Comparison of ENCODE assay signal across 8 cellular contexts in genomic region chr19:11382898-11383705, GRCh38. TPM values are rescaled to one million over a fixed set of nuclear protein-coding genes. Genes with fewer than 3 reads are reported as not detected.
DNase-seq lines count a peak whose midpoint lies in the region; ATAC-seq and TF ChIP-seq lines count a peak whose summit lies in the region.

No MANE protein-coding gene starts in this region.

- peaks cover 3% of the 10 kb centered on the region; the same call in 1 of the 3 replicates for H3K9me3 Mint-ChIP-seq in GM23338
- no peaks in the 10 kb centered on the region for H3K9me3 Mint-ChIP-seq in activated naive CD8-positive, alpha-beta T cell (ENCODE audit: low read depth)

- H3K36me3 Mint-ChIP-seq in GM23338 (ENCODE audit: low read depth): no peaks in the 10 kb centered on the region
- H3K36me3 Mint-ChIP-seq in activated naive CD8-positive, alpha-beta T cell: no peaks in the 10 kb centered on the region

- ATAC-seq in GM23338 (peak; percentile 10), GM19395 (IDR thresholded peaks at IDR 0.05; ENCODE audit: unreplicated experiment) (no peak), HG03460 (IDR thresholded peaks at IDR 0.05; ENCODE audit: unreplicated experiment) (no peak)

- peaks cover 16% of the 10 kb centered on the region for H3F3A ChIP-seq in GM23338 (replicated peaks; ENCODE audit: low read depth)

- H3K4me1 ChIP-seq in GM23338 (ENCODE audit: insufficient read depth) (0 out of 2 replicates have a peak, but pooled peaks cover 3% of the 10 kb centered on the region), OCI-LY7 (ENCODE audit: insufficient read depth, low read length, poor library complexity, severe bottlenecking) (peaks cover 54% of the 10 kb centered on the region), hepatocyte (ENCODE audit: insufficient read depth) (peaks cover 11% of the 10 kb centered on the region)

- intact Hi-C loops in OCI-LY7 (cut with micrococcal nuclease; ENCODE audit: unreplicated experiment): no loop called here

- H3K27me3 ChIP-seq in GM23338 (ENCODE audit: insufficient read depth): no peaks in the 10 kb centered on the region
- H3K27me3 ChIP-seq in hepatocyte: no peaks in the 10 kb centered on the region

- 1% methylated on average over 54 of the region's 65 CpGs for WGBS in hepatocyte (ENCODE audit: low lambda C conversion rate, missing lambda C conversion rate)

- H4K20me1 ChIP-seq in GM23338 (replicated peaks; ENCODE audit: insufficient read depth) (no peaks in the 10 kb centered on the region), OCI-LY7 (ENCODE audit: insufficient read depth, low read length) (no peaks in the 10 kb centered on the region), hepatocyte (ENCODE audit: insufficient read depth, poor library complexity, severe bottlenecking) (no peaks in the 10 kb centered on the region)

- H3K4me1 Mint-ChIP-seq in GM23338: peaks cover 17% of the 10 kb centered on the region
- H3K4me1 Mint-ChIP-seq in activated naive CD8-positive, alpha-beta T cell (ENCODE audit: low read depth): peaks cover 35% of the 10 kb centered on the region

- H3K27ac ChIP-seq in GM23338 (ENCODE audit: low read depth) (no peak overlapping the region), OCI-LY7 (ENCODE audit: low read depth, low read length, poor library complexity, severe bottlenecking) (no peak overlapping the region), hepatocyte (peak overlapping the region; percentile 70), skin epidermis (peak overlapping the region in 1 of 21 experiments; percentile 39)

- peaks cover 12% of the 10 kb centered on the region for H3K27me3 Mint-ChIP-seq in GM23338 (ENCODE audit: insufficient read depth, low read depth, poor library complexity)
- peaks cover 9% of the 10 kb centered on the region for H3K27me3 Mint-ChIP-seq in activated naive CD8-positive, alpha-beta T cell

- DNase-seq in AG08396 (ENCODE audit: low spot score): peak; percentile 68
- peak; percentile 85 for DNase-seq in GM23338 (ENCODE audit: low spot score)
- peak; percentile 46 for DNase-seq in OCI-LY7 (ENCODE audit: low spot score)
- peak; percentile 81 for DNase-seq in hepatocyte (ENCODE audit: low spot score)

- H3K9me3 ChIP-seq in OCI-LY7 (ENCODE audit: low read length) (no peaks in the 10 kb centered on the region), hepatocyte (ENCODE audit: low read depth) (no peaks in the 10 kb centered on the region)

- peak overlapping the region; percentile 58 for H3K4me3 ChIP-seq in GM23338
- peak overlapping the region; percentile 47 for H3K4me3 ChIP-seq in OCI-LY7 (ENCODE audit: low read depth, low read length, poor library complexity, severe bottlenecking)
- H3K4me3 ChIP-seq in hepatocyte: peak overlapping the region; percentile 44
- H3K4me3 ChIP-seq in skin epidermis: peak overlapping the region; percentile 1 to 31 (median 17)

- CTCF ChIA-PET in OCI-LY7 (lab: Charles Lee; ENCODE audit: unreplicated experiment): no interaction called here

- peak overlapping the region; percentile 81 for H2AFZ ChIP-seq in GM23338
- H2AFZ ChIP-seq in OCI-LY7 (ENCODE audit: low read length): peak overlapping the region; percentile 43; the same call in 1 of the 2 replicates
- H2AFZ ChIP-seq in hepatocyte: peak overlapping the region; percentile 4

- POLR2A ChIA-PET in OCI-LY7 (lab: Charles Lee): interaction anchor here (0.6 to 2.2 kb wide), 2 partner anchors 40 to 100 kb away, joined by 3 to 7 read pairs; no protein-coding TSS in a partner anchor

- H3K9me2 ChIP-seq in GM23338 (ENCODE audit: insufficient read depth) (no peaks in the 10 kb centered on the region), OCI-LY7 (ENCODE audit: insufficient read depth, low read length) (no peaks in the 10 kb centered on the region), hepatocyte (replicated peaks; ENCODE audit: insufficient read depth) (no peaks in the 10 kb centered on the region)

- BruUV-seq in OCI-LY7 (replicated peaks; lab: Mats Ljungman, UMichigan): no TSS peak

- H3K27ac Mint-ChIP-seq in GM23338: 0 out of 2 replicates have a peak overlapping the region, but pooled peaks have one; percentile 48
- H3K27ac Mint-ChIP-seq in activated naive CD8-positive, alpha-beta T cell: no peak overlapping the region

- H3K36me3 ChIP-seq in GM23338 (ENCODE audit: insufficient read depth) (no peaks in the 10 kb centered on the region), OCI-LY7 (ENCODE audit: insufficient read depth, low read length) (peaks cover 4% of the 10 kb centered on the region; the same call in 1 of the 2 replicates), hepatocyte (replicated peaks; ENCODE audit: insufficient read depth, low read depth) (no peaks in the 10 kb centered on the region)

- H3K4me2 ChIP-seq in GM23338 (peak overlapping the region; percentile 92), OCI-LY7 (ENCODE audit: low read length) (peak overlapping the region; percentile 69), hepatocyte (peak overlapping the region; percentile 82)

- H3K79me2 ChIP-seq in GM23338 (replicated peaks; ENCODE audit: insufficient read depth) (no peaks in the 10 kb centered on the region), OCI-LY7 (ENCODE audit: insufficient read depth, low read depth, low read length) (peaks cover 9% of the 10 kb centered on the region; the same call in 1 of the 2 replicates), hepatocyte (peaks cover 4% of the 10 kb centered on the region)

- TF ChIP-seq CTCF in GM23338 (conservative IDR thresholded peaks at IDR 0.05; ENCODE audit: low read depth in 2 of 2) (peak; percentile 81 to 91), OCI-LY7 (conservative IDR thresholded peaks at IDR 0.05; ENCODE audit: low read length) (peak; percentile 69), hepatocyte (IDR thresholded peaks at IDR 0.05; ENCODE audit: poor library complexity) (peak; percentile 71)

- peak overlapping the region; percentile 94 for H3K4me3 Mint-ChIP-seq in GM23338
- H3K4me3 Mint-ChIP-seq in activated naive CD8-positive, alpha-beta T cell: peak overlapping the region; percentile 66

TF ChIP-seq in GM23338, 12 proteins besides CTCF, POLR2A, EP300 and RAD21 (continues in another document):
- peak; percentile 75 for TF ChIP-seq CREB1 (CRISPR knock-in tag; IDR thresholded peaks at IDR 0.05; ENCODE audit: low read depth)
- no peak for TF ChIP-seq POLR2AphosphoS5 (IDR thresholded peaks at IDR 0.05; ENCODE audit: low read depth)
- no peak for TF ChIP-seq REST (IDR thresholded peaks at IDR 0.05; ENCODE audit: unreplicated experiment)
- no peak for TF ChIP-seq STAT1 (IDR thresholded peaks at IDR 0.05; ENCODE audit: unreplicated experiment)
- 0 out of 2 replicates have a peak, but pooled peaks have one; percentile 70 for TF ChIP-seq ZNF114 (CRISPR knock-in tag; IDR thresholded peaks at IDR 0.05)
- TF ChIP-seq EZH2phosphoT487 (IDR thresholded peaks at IDR 0.05; ENCODE audit: unreplicated experiment): no peak

RNA-seq across cellular contexts. Expression of gene EPOR, which starts 1.0 kb away (rescaled TPM):
- total RNA-seq in GM23338 (2014; rRNA removed; shearing (Covaris generic)): 6.8 and 12.0 TPM in 2 replicates
- 9.1 and 9.2 TPM in 2 replicates for polyA plus RNA-seq in GM23338 (2016; fragmentation: Nextera tagmentation; extraction: Ambion mirVana)
- 9.9 and 19.6 TPM in 2 replicates for total RNA-seq in OCI-LY7 (2014; rRNA removed; shearing (Covaris generic))
- 11.3 and 15.7 TPM in 2 replicates for total RNA-seq in OCI-LY7 (2022)
- 16.6 and 20.9 TPM in 2 replicates for total RNA-seq in hepatocyte
- polyA plus RNA-seq in hepatocyte: 34.2 and 46.8 TPM in 2 replicates

RNA-seq across cellular contexts. Expression of gene SWSAP1, which starts 8.6 kb away (rescaled TPM):
- total RNA-seq in GM23338 (2014; rRNA removed; shearing (Covaris generic)): 2.1 and 4.1 TPM in 2 replicates
- polyA plus RNA-seq in GM23338 (2016; fragmentation: Nextera tagmentation; extraction: Ambion mirVana) (6.1 and 6.6 TPM in 2 replicates), hepatocyte (4.0 and 4.9 TPM in 2 replicates)
- 5.6 and 6.6 TPM in 2 replicates for total RNA-seq in OCI-LY7 (2014; rRNA removed; shearing (Covaris generic))
- total RNA-seq in OCI-LY7 (2022) (5.6 and 6.8 TPM in 2 replicates), hepatocyte (2.2 and 3.1 TPM in 2 replicates)

RNA-seq across cellular contexts. Expression of gene PLPPR2, which starts 27.9 kb away (rescaled TPM):
- 5.7 and 12.0 TPM in 2 replicates for total RNA-seq in GM23338 (2014; rRNA removed; shearing (Covaris generic))
- 5.0 and 9.0 TPM in 2 replicates for polyA plus RNA-seq in GM23338 (2016; fragmentation: Nextera tagmentation; extraction: Ambion mirVana)
- total RNA-seq in OCI-LY7 (2014; rRNA removed; shearing (Covaris generic)): 0.54 and 0.88 TPM in 2 replicates
- total RNA-seq in OCI-LY7 (2022): 2.7 and 3.6 TPM in 2 replicates
- 10.9 and 25.9 TPM in 2 replicates for total RNA-seq in hepatocyte
- polyA plus RNA-seq in hepatocyte: 41.7 and 47.0 TPM in 2 replicates

RNA-seq across cellular contexts. Expression of gene RGL3, which starts 36.0 kb away (rescaled TPM):
- total RNA-seq in GM23338 (2014; rRNA removed; shearing (Covaris generic)): 46.8 and 49.4 TPM in 2 replicates
- polyA plus RNA-seq in GM23338 (2016; fragmentation: Nextera tagmentation; extraction: Ambion mirVana): 48.8 and 49.2 TPM in 2 replicates
- 0.41 TPM in 1 of 2 replicates, not detected in the other for total RNA-seq in OCI-LY7 (2014; rRNA removed; shearing (Covaris generic))
- total RNA-seq in OCI-LY7 (2022): 0.49 and 0.61 TPM in 2 replicates
- total RNA-seq in hepatocyte: 20.6 and 27.6 TPM in 2 replicates
- 55.6 and 94.8 TPM in 2 replicates for polyA plus RNA-seq in hepatocyte

RNA-seq across cellular contexts. Expression of gene CCDC159, which starts 36.8 kb away (rescaled TPM):
- 3.4 and 3.5 TPM in 2 replicates for total RNA-seq in GM23338 (2014; rRNA removed; shearing (Covaris generic))
- polyA plus RNA-seq in GM23338 (2016; fragmentation: Nextera tagmentation; extraction: Ambion mirVana) (5.1 and 6.2 TPM in 2 replicates), hepatocyte (27.1 and 46.3 TPM in 2 replicates)
- total RNA-seq in OCI-LY7 (2014; rRNA removed; shearing (Covaris generic)): 13.3 and 14.1 TPM in 2 replicates
- total RNA-seq in OCI-LY7 (2022) (18.9 and 26.1 TPM in 2 replicates), hepatocyte (10.1 and 14.6 TPM in 2 replicates)

Comparison
In these comparisons a context has a peak if more than half of its experiments do, and no peak if none do; other contexts are left out.
1. H2AFZ ChIP-seq: peak in every context shown above with its lines; median percentile 81 in GM23338; 43 in OCI-LY7; 4 in hepatocyte.